In genomic region chr4:169730564-169730963, GRCh38 we compare ENCODE assay signal across 39 cellular contexts.
"Had no signal": no experiment of that assay in that cellular context is flagged by ENCODE, and none has a peak within 500 bp of the region (broad histone marks: within the 10 kb centered on the region; RNA-seq: fewer than 3 reads in every experiment).

No MANE protein-coding gene starts in this region.

- H3K27me3 Mint-ChIP-seq: activated B cell treated with CpG ODN at 0.5 μM for 24 hours; activated CD4-positive, alpha-beta memory T cell treated with anti-CD3 and anti-CD28 coated beads for 36 hours; activated CD4-positive, alpha-beta T cell treated with anti-CD3 and anti-CD28 coated beads, Interleukin-2, amount 10 ng/mL, durations not matched to agents 24 days and 14 days; activated CD8-positive, alpha-beta T cell treated with anti-CD3 and anti-CD28 coated beads for 36 hours; activated naive CD8-positive, alpha-beta T cell treated with anti-CD3 and anti-CD28 coated beads for 36 hours; activated T-helper 17 cell treated with anti-CD3 and anti-CD28 coated beads, Interleukin-2, amount 50 U/mL, for 72 hours; central memory CD8-positive, alpha-beta T cell; T-cell had no signal

- FAIRE-seq: astrocyte, TTC549 had no signal

- ATAC-seq: activated CD8-positive, alpha-beta T cell treated with anti-CD3 and anti-CD28 coated beads for 36 hours; activated naive CD4-positive, alpha-beta T cell treated with anti-CD3 and anti-CD28 coated beads, Interleukin-2, amount 50 U/mL, for 72 hours; activated T-cell treated with anti-CD3 and anti-CD28 coated beads, Interleukin-2, amount 50 U/mL, for 4 hours; activated T-cell treated with anti-CD3 and anti-CD28 coated beads, Interleukin-2, amount 50 U/mL, for 72 hours; activated T-helper 17 cell treated with anti-CD3 and anti-CD28 coated beads, Interleukin-2, amount 50 U/mL, for 72 hours; body of pancreas; T-cell had no signal

- H3K27me3 ChIP-seq: adrenal gland, body of pancreas, brain microvascular endothelial cell, breast epithelium, cardiac muscle cell had no signal

- DNase-seq: activated B cell treated with CpG ODN at 0.5 μM for 24 hours; activated CD4-positive, alpha-beta memory T cell treated with anti-CD3 and anti-CD28 coated beads for 36 hours; activated CD4-positive, alpha-beta T cell treated with anti-CD3 and anti-CD28 coated beads for 4 hours; activated CD4-positive, alpha-beta T cell treated with anti-CD3 and anti-CD28 coated beads, Interleukin-2, amount 10 ng/mL, durations not matched to agents 24 days and 14 days; activated CD4-positive, alpha-beta T cell treated with anti-CD3 and anti-CD28 coated beads, Interleukin-2, amount 50 U/mL, for 1 hour; activated CD4-positive, alpha-beta T cell treated with anti-CD3 and anti-CD28 coated beads, Interleukin-2, amount 50 U/mL, for 4 hours; activated CD4-positive, CD25-positive, alpha-beta regulatory T cell treated with anti-CD3 and anti-CD28 coated beads, Interleukin-2, amount 50 U/mL, for 72 hours; activated CD8-positive, alpha-beta memory T cell treated with anti-CD3 and anti-CD28 coated beads, Interleukin-2, amount 50 U/mL, for 4 hours; activated CD8-positive, alpha-beta T cell treated with anti-CD3 and anti-CD28 coated beads for 36 hours; activated effector memory CD4-positive, alpha-beta T cell treated with anti-CD3 and anti-CD28 coated beads, Interleukin-2, amount 50 U/mL, for 16 hours; activated gamma-delta T cell treated with Interleukin-2 at 50 U/mL for 16 hours; activated naive CD4-positive, alpha-beta T cell; activated naive CD4-positive, alpha-beta T cell treated with anti-CD3 and anti-CD28 coated beads for 36 hours; activated naive CD4-positive, alpha-beta T cell treated with anti-CD3 and anti-CD28 coated beads, Interleukin-2, amount 50 U/mL, for 16 hours; activated naive CD8-positive, alpha-beta T cell treated with anti-CD3 and anti-CD28 coated beads for 36 hours; activated T-cell treated with anti-CD3 and anti-CD28 coated beads for 4 hours; activated T-cell treated with anti-CD3 and anti-CD28 coated beads, Interleukin-2, amount 50 U/mL, for 1 hour; activated T-cell treated with anti-CD3 and anti-CD28 coated beads, Interleukin-2, amount 50 U/mL, for 4 hours; activated T-cell treated with anti-CD3 and anti-CD28 coated beads, Interleukin-2, amount 50 U/mL, for 72 hours; adrenal gland; amniotic stem cell; aorta; body of pancreas; brain microvascular endothelial cell; caudate nucleus; cerebellar nuclear complex; T-cell; T-helper 2 cell; T-helper 9 cell had no signal

- H3K9me3 ChIP-seq: adrenal gland, body of pancreas, breast epithelium had no signal

- H3K27ac ChIP-seq: adrenal gland, body of pancreas, brain microvascular endothelial cell, breast epithelium, cardiac muscle cell, VCaP had no signal

- H3K4me1 Mint-ChIP-seq: activated B cell treated with CpG ODN at 0.5 μM for 24 hours; activated CD4-positive, alpha-beta T cell treated with anti-CD3 and anti-CD28 coated beads, Interleukin-2, amount 10 ng/mL, durations not matched to agents 24 days and 14 days; activated naive CD8-positive, alpha-beta T cell treated with anti-CD3 and anti-CD28 coated beads for 36 hours; activated T-helper 17 cell treated with anti-CD3 and anti-CD28 coated beads, Interleukin-2, amount 50 U/mL, for 72 hours; central memory CD8-positive, alpha-beta T cell; T-cell had no signal

- H3K4me3 Mint-ChIP-seq: activated B cell treated with CpG ODN at 0.5 μM for 24 hours; activated CD4-positive, alpha-beta memory T cell treated with anti-CD3 and anti-CD28 coated beads for 36 hours; activated CD4-positive, alpha-beta T cell treated with anti-CD3 and anti-CD28 coated beads, Interleukin-2, amount 10 ng/mL, durations not matched to agents 24 days and 14 days; activated CD8-positive, alpha-beta T cell treated with anti-CD3 and anti-CD28 coated beads for 36 hours; activated naive CD4-positive, alpha-beta T cell treated with anti-CD3 and anti-CD28 coated beads for 36 hours; activated naive CD8-positive, alpha-beta T cell treated with anti-CD3 and anti-CD28 coated beads for 36 hours; activated T-cell treated with anti-CD3 and anti-CD28 coated beads, Interleukin-2, amount 50 U/mL, for 4 hours; activated T-cell treated with anti-CD3 and anti-CD28 coated beads, Interleukin-2, amount 50 U/mL, for 72 hours; activated T-helper 1 cell treated with anti-CD3 and anti-CD28 coated beads, Interleukin-12 subunit alpha, Interleukin-12 subunit beta, Interleukin-2, Interleukin-4 antibody, amounts not matched to agents 30 ng/mL and 10 ng/mL and 1 ng/mL, durations not matched to agents 14 hours and 24 hours and 36 hours; activated T-helper 17 cell treated with anti-CD3 and anti-CD28 coated beads, Interleukin-2, amount 50 U/mL, for 72 hours; central memory CD8-positive, alpha-beta T cell; T-cell; T-helper 2 cell treated with Interferon-gamma antibody and Interleukin-4, amounts not matched to agents 5 μg/mL and 100 μg/mL, for 36 hours had no signal

- H3K36me3 ChIP-seq: breast epithelium had no signal

- H3K4me3 ChIP-seq: adrenal gland, body of pancreas, breast epithelium, cardiac muscle cell had no signal

- H3K27ac Mint-ChIP-seq: activated B cell treated with CpG ODN at 0.5 μM for 24 hours; activated CD4-positive, alpha-beta memory T cell treated with anti-CD3 and anti-CD28 coated beads for 36 hours; activated CD4-positive, alpha-beta T cell treated with anti-CD3 and anti-CD28 coated beads, Interleukin-2, amount 10 ng/mL, durations not matched to agents 24 days and 14 days; activated CD8-positive, alpha-beta T cell treated with anti-CD3 and anti-CD28 coated beads for 36 hours; activated naive CD4-positive, alpha-beta T cell treated with anti-CD3 and anti-CD28 coated beads for 36 hours; activated naive CD8-positive, alpha-beta T cell treated with anti-CD3 and anti-CD28 coated beads for 36 hours; activated T-helper 1 cell treated with anti-CD3 and anti-CD28 coated beads, Interleukin-12 subunit alpha, Interleukin-12 subunit beta, Interleukin-2, Interleukin-4 antibody, amounts not matched to agents 30 ng/mL and 10 ng/mL and 1 ng/mL, durations not matched to agents 14 hours and 24 hours and 36 hours; activated T-helper 17 cell treated with anti-CD3 and anti-CD28 coated beads, Interleukin-2, amount 50 U/mL, for 72 hours; T-cell; T-helper 2 cell treated with Interferon-gamma antibody and Interleukin-4, amounts not matched to agents 5 μg/mL and 100 μg/mL, for 36 hours had no signal

- H3K4me1 ChIP-seq: adrenal gland, body of pancreas, breast epithelium had no signal
